In the genomic region with DNA sequence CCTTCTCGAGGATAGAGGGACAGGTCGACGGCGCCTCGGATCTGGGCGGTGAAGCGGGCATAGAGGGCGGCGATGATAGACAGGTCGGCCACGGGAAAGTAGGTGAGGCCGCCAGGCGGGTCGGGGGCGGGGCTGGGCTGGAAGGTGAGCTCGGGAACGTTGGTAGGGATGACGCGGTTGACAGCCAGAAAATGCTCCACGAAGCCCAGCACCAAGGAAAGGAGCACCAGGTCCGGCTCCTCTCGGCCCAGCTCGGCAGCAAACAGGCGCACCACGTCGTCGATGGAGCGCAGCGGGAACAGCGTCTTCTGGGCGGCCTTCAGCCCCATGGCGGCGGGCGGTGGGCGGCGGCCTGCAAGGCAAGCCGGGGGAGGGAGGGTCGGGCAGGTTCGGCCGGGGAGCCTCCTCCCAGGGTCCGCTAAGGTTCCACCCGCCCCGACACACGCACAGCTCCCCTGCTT, we compare ENCODE assay signal across 8 cellular contexts. TPM values are rescaled to one million over a fixed set of nuclear protein-coding genes. Genes with fewer than 3 reads are reported as not detected.
A peak's percentile ranks its signal among the peaks of the same experiment; 100 is the strongest.
DNase-seq lines count a peak whose midpoint lies in the region; ATAC-seq and TF ChIP-seq lines count a peak whose summit lies in the region.

No MANE protein-coding gene starts in this region.

- peak overlapping the region; percentile 51 for H2AFZ ChIP-seq in trophoblast cell (ENCODE audit: insufficient read depth, low read length, poor library complexity)

- H2BK5ac ChIP-seq in trophoblast cell (ENCODE audit: low read depth, low read length, poor library complexity) = no peak overlapping the region

- peaks cover 31 to 33% of the 10 kb centered on the region in 2 experiments for H3K36me3 ChIP-seq in trophoblast cell (ENCODE audit: control insufficient read depth in 1 of 2, insufficient read depth in 2 of 2, low read length in 2 of 2)

- no TSS peak for BruUV-seq in Calu3 (replicated peaks; lab: Mats Ljungman, UMichigan)

- H3K4me2 ChIP-seq in trophoblast cell (ENCODE audit: low read length) = peak overlapping the region; percentile 91

- H3K27ac Mint-ChIP-seq in Calu3 (ENCODE audit: unreplicated experiment) = peak overlapping the region; percentile 70
- peak overlapping the region; percentile 89 for H3K27ac Mint-ChIP-seq in activated T-helper 1 cell treated with anti-CD3 and anti-CD28 coated beads, Interleukin-12 subunit alpha, Interleukin-12 subunit beta, Interleukin-2, Interleukin-4 antibody, amounts not matched to agents 30 ng/mL and 10 ng/mL and 1 ng/mL, durations not matched to agents 14 hours and 24 hours and 36 hours
- no peak overlapping the region for H3K27ac Mint-ChIP-seq in glutamatergic neuron (ENCODE audit: unreplicated experiment)

- H3K18ac ChIP-seq in trophoblast cell (ENCODE audit: low read length) = peak overlapping the region; percentile 49

- intact Hi-C loops in Calu3 (cut with micrococcal nuclease; ENCODE audit: unreplicated experiment) = no loop called here
- intact Hi-C loops in activated T-helper 1 cell treated with anti-CD3 and anti-CD28 coated beads, Interleukin-12 subunit alpha, Interleukin-12 subunit beta, Interleukin-2, Interleukin-4 antibody, amounts not matched to agents 30 ng/mL and 10 ng/mL and 1 ng/mL, durations not matched to agents 14 hours and 24 hours and 36 hours (cut with micrococcal nuclease) = loop anchor here (1.0 to 2.0 kb wide), 8 partner anchors 8 to 307 kb away; partner anchors contain the start of genes ATG2A, CDCA5, RASGRP2 and SF1

- H3K4me1 Mint-ChIP-seq in Calu3 (ENCODE audit: low read depth, unreplicated experiment) (no peaks in the 10 kb centered on the region), glutamatergic neuron (ENCODE audit: low read depth, unreplicated experiment) (peaks cover 5% of the 10 kb centered on the region)
- H3K4me1 Mint-ChIP-seq in activated T-helper 1 cell treated with anti-CD3 and anti-CD28 coated beads, Interleukin-12 subunit alpha, Interleukin-12 subunit beta, Interleukin-2, Interleukin-4 antibody, amounts not matched to agents 30 ng/mL and 10 ng/mL and 1 ng/mL, durations not matched to agents 14 hours and 24 hours and 36 hours (ENCODE audit: low read depth) = peaks cover 22% of the 10 kb centered on the region

- peak overlapping the region; percentile 51 for H4K12ac ChIP-seq in trophoblast cell (ENCODE audit: low read depth, low read length)

- no peaks in the 10 kb centered on the region for H3K9me3 ChIP-seq in trophoblast cell (ENCODE audit: insufficient read depth, low read depth, low read length)

- peak overlapping the region; percentile 36 for H3K27ac ChIP-seq in trophoblast cell (ENCODE audit: low read depth, low read length)

- peak overlapping the region; percentile 94 for H3K9ac ChIP-seq in trophoblast cell (ENCODE audit: low read length)

- no peaks in the 10 kb centered on the region for H3K27me3 Mint-ChIP-seq in Calu3 (ENCODE audit: unreplicated experiment)
- H3K27me3 Mint-ChIP-seq in activated T-helper 1 cell treated with anti-CD3 and anti-CD28 coated beads, Interleukin-12 subunit alpha, Interleukin-12 subunit beta, Interleukin-2, Interleukin-4 antibody, amounts not matched to agents 30 ng/mL and 10 ng/mL and 1 ng/mL, durations not matched to agents 14 hours and 24 hours and 36 hours (ENCODE audit: insufficient read depth) = peaks cover 5% of the 10 kb centered on the region
- peaks cover 11% of the 10 kb centered on the region for H3K27me3 Mint-ChIP-seq in glutamatergic neuron (ENCODE audit: unreplicated experiment)

- H3K79me2 ChIP-seq in trophoblast cell (ENCODE audit: control insufficient read depth, insufficient read depth, low read length, poor library complexity) = peaks cover 3% of the 10 kb centered on the region

- H3K23ac ChIP-seq in trophoblast cell (ENCODE audit: low read length) = no peak overlapping the region

- H2BK120ac ChIP-seq in trophoblast cell (ENCODE audit: insufficient read depth, low read length, poor library complexity) = no peak overlapping the region

- peak overlapping the region; percentile 27 for H2AK5ac ChIP-seq in trophoblast cell (ENCODE audit: low read length)

- peak; percentile 16 for DNase-seq in Calu3
- peak; percentile 79 for DNase-seq in HT-29 (ENCODE audit: low spot score)
- DNase-seq in activated T-helper 1 cell treated with anti-CD3 and anti-CD28 coated beads, Interleukin-12 subunit alpha, Interleukin-12 subunit beta, Interleukin-2, Interleukin-4 antibody, amounts not matched to agents 30 ng/mL and 10 ng/mL and 1 ng/mL, durations not matched to agents 14 hours and 24 hours and 36 hours (ENCODE audit: low spot score) = no peak
- peak; percentile 62 for DNase-seq in glutamatergic neuron
- DNase-seq in trophoblast cell = peak; percentile 45 to 66
- no peak for DNase-seq in Ammon's horn (ENCODE audit: low spot score)

- no peaks in the 10 kb centered on the region for H3K9me3 Mint-ChIP-seq in Calu3 (ENCODE audit: low read depth, unreplicated experiment)
- H3K9me3 Mint-ChIP-seq in activated T-helper 1 cell treated with anti-CD3 and anti-CD28 coated beads, Interleukin-12 subunit alpha, Interleukin-12 subunit beta, Interleukin-2, Interleukin-4 antibody, amounts not matched to agents 30 ng/mL and 10 ng/mL and 1 ng/mL, durations not matched to agents 14 hours and 24 hours and 36 hours = no peaks in the 10 kb centered on the region
- peaks cover 5% of the 10 kb centered on the region for H3K9me3 Mint-ChIP-seq in glutamatergic neuron (ENCODE audit: unreplicated experiment)

- H2BK12ac ChIP-seq in trophoblast cell (ENCODE audit: low read length) = no peak overlapping the region

- peak overlapping the region; percentile 36 for H3K14ac ChIP-seq in trophoblast cell (ENCODE audit: low read length)

- H3K4me3 Mint-ChIP-seq in Calu3 (ENCODE audit: low read depth, unreplicated experiment) (peak overlapping the region; percentile 97), glutamatergic neuron (ENCODE audit: unreplicated experiment) (peak overlapping the region; percentile 93)
- H3K4me3 Mint-ChIP-seq in activated T-helper 1 cell treated with anti-CD3 and anti-CD28 coated beads, Interleukin-12 subunit alpha, Interleukin-12 subunit beta, Interleukin-2, Interleukin-4 antibody, amounts not matched to agents 30 ng/mL and 10 ng/mL and 1 ng/mL, durations not matched to agents 14 hours and 24 hours and 36 hours = peak overlapping the region; percentile 95

- no CpG with 5 or more reads among the region's 44 CpGs for WGBS in trophoblast cell (ENCODE audit: extremely low coverage, insufficient coverage, insufficient read length)

- H3K4ac ChIP-seq in trophoblast cell (ENCODE audit: low read depth, low read length) = peak overlapping the region; percentile 12

- peak overlapping the region; percentile 41 for H4K91ac ChIP-seq in trophoblast cell (ENCODE audit: low read depth, low read length)

- ATAC-seq in GM18861 (IDR thresholded peaks at IDR 0.05; ENCODE audit: unreplicated experiment) (no peak), GM19395 (IDR thresholded peaks at IDR 0.05; ENCODE audit: unreplicated experiment) (no peak)

- CTCF ChIA-PET in Calu3 (lab: Charles Lee) = interaction anchor here (0.7 to 0.9 kb wide), 3 partner anchors 12 to 136 kb away, joined by 3 to 7 read pairs (median 3); no protein-coding TSS in a partner anchor

- peaks cover 5% of the 10 kb centered on the region for H3K79me1 ChIP-seq in trophoblast cell (ENCODE audit: low read length)

- peak overlapping the region; percentile 56 for H4K8ac ChIP-seq in trophoblast cell (ENCODE audit: low read depth, low read length)

- TF ChIP-seq CTCF in Calu3 (IDR thresholded peaks at IDR 0.05; ENCODE audit: unreplicated experiment) (no peak), glutamatergic neuron (IDR thresholded peaks at IDR 0.05; ENCODE audit: partially characterized antibody, unreplicated experiment) (no peak)

- no peaks in the 10 kb centered on the region for H3K27me3 ChIP-seq in trophoblast cell (ENCODE audit: insufficient read depth, low read length)

- peak overlapping the region; percentile 87 for H3K4me3 ChIP-seq in trophoblast cell (ENCODE audit: low read depth, low read length)

- H3K36me3 Mint-ChIP-seq in Calu3 (ENCODE audit: insufficient read depth, unreplicated experiment) (peaks cover 35% of the 10 kb centered on the region), glutamatergic neuron (ENCODE audit: unreplicated experiment) (no peaks in the 10 kb centered on the region)
- peaks cover 17% of the 10 kb centered on the region for H3K36me3 Mint-ChIP-seq in activated T-helper 1 cell treated with anti-CD3 and anti-CD28 coated beads, Interleukin-12 subunit alpha, Interleukin-12 subunit beta, Interleukin-2, Interleukin-4 antibody, amounts not matched to agents 30 ng/mL and 10 ng/mL and 1 ng/mL, durations not matched to agents 14 hours and 24 hours and 36 hours (ENCODE audit: low read depth)

- peaks cover 2 to 5% of the 10 kb centered on the region in 2 experiments for H3K4me1 ChIP-seq in trophoblast cell (ENCODE audit: control insufficient read depth in 1 of 2, insufficient read depth in 2 of 2, low read length in 2 of 2)

RNA-seq across cellular contexts. Expression of gene MEN1, which starts 0.5 kb away (rescaled TPM):
- total RNA-seq in Calu3 (2022) (39.8 and 41.0 TPM in 2 replicates), glutamatergic neuron (ENCODE audit: unreplicated experiment) (39.7 TPM)
- 35.1 and 38.0 TPM in 2 replicates for total RNA-seq in HT-29 (2014; rRNA removed; shearing (Covaris generic))
- 39.6 and 43.8 TPM in 2 replicates for total RNA-seq in activated T-helper 1 cell treated with anti-CD3 and anti-CD28 coated beads, Interleukin-12 subunit alpha, Interleukin-12 subunit beta, Interleukin-2, Interleukin-4 antibody, amounts not matched to agents 30 ng/mL and 10 ng/mL and 1 ng/mL, durations not matched to agents 14 hours and 24 hours and 36 hours
- polyA plus RNA-seq in trophoblast cell (2013) = 53.4 and 53.7 TPM in 2 replicates

RNA-seq across cellular contexts. Expression of gene MAP4K2, which starts 6.8 kb away (rescaled TPM):
- total RNA-seq in Calu3 (2022) (17.0 and 17.4 TPM in 2 replicates), glutamatergic neuron (ENCODE audit: unreplicated experiment) (15.9 TPM)
- 44.4 and 57.0 TPM in 2 replicates for total RNA-seq in HT-29 (2014; rRNA removed; shearing (Covaris generic))
- total RNA-seq in activated T-helper 1 cell treated with anti-CD3 and anti-CD28 coated beads, Interleukin-12 subunit alpha, Interleukin-12 subunit beta, Interleukin-2, Interleukin-4 antibody, amounts not matched to agents 30 ng/mL and 10 ng/mL and 1 ng/mL, durations not matched to agents 14 hours and 24 hours and 36 hours = 70.2 and 70.7 TPM in 2 replicates
- polyA plus RNA-seq in trophoblast cell (2013) = 17.9 and 19.2 TPM in 2 replicates

RNA-seq across cellular contexts. Expression of gene SF1, which starts 31.5 kb away (rescaled TPM):
- total RNA-seq in Calu3 (2022) (312 and 319 TPM in 2 replicates), glutamatergic neuron (ENCODE audit: unreplicated experiment) (415 TPM)
- 193 and 251 TPM in 2 replicates for total RNA-seq in HT-29 (2014; rRNA removed; shearing (Covaris generic))
- total RNA-seq in activated T-helper 1 cell treated with anti-CD3 and anti-CD28 coated beads, Interleukin-12 subunit alpha, Interleukin-12 subunit beta, Interleukin-2, Interleukin-4 antibody, amounts not matched to agents 30 ng/mL and 10 ng/mL and 1 ng/mL, durations not matched to agents 14 hours and 24 hours and 36 hours = 518 and 538 TPM in 2 replicates
- 185 and 187 TPM in 2 replicates for polyA plus RNA-seq in trophoblast cell (2013)

RNA-seq across cellular contexts. Expression of gene CDC42BPG, which starts 34.6 kb away (rescaled TPM):
- total RNA-seq in Calu3 (2022) = 26.5 and 33.0 TPM in 2 replicates
- 22.7 and 24.7 TPM in 2 replicates for total RNA-seq in HT-29 (2014; rRNA removed; shearing (Covaris generic))
- 0.29 and 0.44 TPM in 2 replicates for total RNA-seq in activated T-helper 1 cell treated with anti-CD3 and anti-CD28 coated beads, Interleukin-12 subunit alpha, Interleukin-12 subunit beta, Interleukin-2, Interleukin-4 antibody, amounts not matched to agents 30 ng/mL and 10 ng/mL and 1 ng/mL, durations not matched to agents 14 hours and 24 hours and 36 hours
- total RNA-seq in glutamatergic neuron (ENCODE audit: unreplicated experiment) = 2.3 TPM
- polyA plus RNA-seq in trophoblast cell (2013) = 19.4 and 20.9 TPM in 2 replicates

RNA-seq across cellular contexts. Expression of gene PYGM, which starts 50.0 kb away (rescaled TPM):
- total RNA-seq in Calu3 (2022) (1.4 and 1.8 TPM in 2 replicates), glutamatergic neuron (ENCODE audit: unreplicated experiment) (5.5 TPM)
- 0.16 and 0.23 TPM in 2 replicates for total RNA-seq in HT-29 (2014; rRNA removed; shearing (Covaris generic))
- total RNA-seq in activated T-helper 1 cell treated with anti-CD3 and anti-CD28 coated beads, Interleukin-12 subunit alpha, Interleukin-12 subunit beta, Interleukin-2, Interleukin-4 antibody, amounts not matched to agents 30 ng/mL and 10 ng/mL and 1 ng/mL, durations not matched to agents 14 hours and 24 hours and 36 hours = 2.7 and 4.8 TPM in 2 replicates
- 0.83 and 0.94 TPM in 2 replicates for polyA plus RNA-seq in trophoblast cell (2013)

Comparison
In these comparisons a context has a peak if more than half of its experiments do, and no peak if none do; other contexts are left out.
1. DNase-seq: peak in Calu3 (single experiment), HT-29 (single experiment), glutamatergic neuron (single experiment) and trophoblast cell (2 of 2); none in activated T-helper 1 cell treated with anti-CD3 and anti-CD28 coated beads, Interleukin-12 subunit alpha, Interleukin-12 subunit beta, Interleukin-2, Interleukin-4 antibody, amounts not matched to agents 30 ng/mL and 10 ng/mL and 1 ng/mL, durations not matched to agents 14 hours and 24 hours and 36 hours (single experiment) and Ammon's horn (single experiment).
2. Peak in every context shown above with its lines, with median percentiles within 50 percentile points of each other: H3K4me3 Mint-ChIP-seq.